20 cellular contexts compared by ENCODE assay signal in the genomic region with DNA sequence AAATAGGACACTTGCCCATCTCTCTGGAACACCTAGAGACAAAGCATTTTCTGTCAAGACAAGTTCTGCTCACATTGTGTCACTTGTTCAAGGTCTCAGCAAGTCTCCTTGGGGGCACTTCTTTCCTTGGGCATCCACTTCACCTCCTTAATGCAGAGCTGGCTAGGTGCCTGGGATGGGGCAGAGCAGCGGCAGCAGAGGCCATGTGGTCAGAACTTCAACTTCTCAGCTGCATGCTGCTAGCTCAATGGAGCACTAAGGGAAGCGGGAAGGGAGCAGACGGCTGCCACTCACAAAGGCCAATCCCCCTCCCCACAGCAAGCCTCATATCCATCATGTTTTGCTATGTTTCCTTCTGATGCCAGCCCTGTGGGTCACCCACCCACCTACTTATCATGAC. TPM values are rescaled to one million over a fixed set of nuclear protein-coding genes. Genes with fewer than 3 reads are reported as not detected.
DNase-seq lines count a peak whose midpoint lies in the region; ATAC-seq, FAIRE-seq and TF ChIP-seq lines count a peak whose summit lies in the region.
"Had no signal": no experiment of that assay in that cellular context is flagged by ENCODE, and none has a peak within 500 bp of the region (broad histone marks: within the 10 kb centered on the region; RNA-seq: fewer than 3 reads in every experiment).

No MANE protein-coding gene starts in this region.

- peak overlapping the region; percentile 29 for H3K9ac ChIP-seq in astrocyte (ENCODE audit: low read length)
- H3K9ac ChIP-seq in MM.1S (ENCODE audit: low read length) = no peak overlapping the region

- H3K36me3 Mint-ChIP-seq in CD4-positive, alpha-beta memory T cell = peaks cover 48 to 56% of the 10 kb centered on the region in 2 donors
- H3K36me3 Mint-ChIP-seq in astrocyte (ENCODE audit: low read depth, unreplicated experiment) (peaks cover 20% of the 10 kb centered on the region), neural crest cell (ENCODE audit: low read depth) (peaks cover 13% of the 10 kb centered on the region)

- TF ChIP-seq CTCF in A549 (IDR thresholded peaks at IDR 0.05) (no peak), astrocyte (IDR thresholded peaks at IDR 0.05; ENCODE audit: insufficient read depth, low read depth, low read length) (no peak), neural crest cell (conservative IDR thresholded peaks at IDR 0.05) (no peak), MM.1S (IDR thresholded peaks at IDR 0.05; ENCODE audit: low read length) (no peak)

- H3K4me3 ChIP-seq in A549 (no peak overlapping the region), astrocyte (ENCODE audit: insufficient read depth, low read depth, low read length) (no peak overlapping the region), MM.1S (ENCODE audit: low read length) (no peak overlapping the region)
- no peak overlapping the region for H3K4me3 ChIP-seq in CD4-positive, alpha-beta memory T cell (ENCODE audit: low read length in 2 of 2)
- H3K4me3 ChIP-seq: K562, uterus had no signal

- no peaks in the 10 kb centered on the region for H3K27me3 ChIP-seq in CD4-positive, alpha-beta memory T cell (ENCODE audit: insufficient read depth, low read length)
- H3K27me3 ChIP-seq in astrocyte (ENCODE audit: insufficient read depth, low read length) (no peaks in the 10 kb centered on the region), MM.1S (replicated peaks; ENCODE audit: insufficient read depth, low read length) (no peaks in the 10 kb centered on the region)
- H3K27me3 ChIP-seq: neutrophil, uterus had no signal

- peak overlapping the region in 6 of 7 donors; percentile 4 to 92 (median 65) for H3K27ac Mint-ChIP-seq in CD4-positive, alpha-beta memory T cell
- H3K27ac Mint-ChIP-seq in astrocyte (ENCODE audit: unreplicated experiment) = no peak overlapping the region
- H3K27ac Mint-ChIP-seq in neural crest cell (ENCODE audit: unreplicated experiment) = peak overlapping the region; percentile 63

- H2AFZ ChIP-seq in astrocyte (ENCODE audit: low read depth, low read length) (no peak overlapping the region), MM.1S (ENCODE audit: low read length) (no peak overlapping the region)

- peak overlapping the region in 1 of 8 donors; percentile 18 for H3K4me3 Mint-ChIP-seq in CD4-positive, alpha-beta memory T cell
- no peak overlapping the region for H3K4me3 Mint-ChIP-seq in astrocyte (ENCODE audit: unreplicated experiment)
- no peak overlapping the region for H3K4me3 Mint-ChIP-seq in neural crest cell

- H3K9me3 Mint-ChIP-seq in CD4-positive, alpha-beta memory T cell = peaks cover 0 to 2% (median 0%) of the 10 kb centered on the region in 8 donors
- H3K9me3 Mint-ChIP-seq in astrocyte (ENCODE audit: unreplicated experiment) (peaks cover 1% of the 10 kb centered on the region), neural crest cell (peaks cover 2% of the 10 kb centered on the region)

- H3K27me3 Mint-ChIP-seq in CD4-positive, alpha-beta memory T cell = no peaks in the 10 kb centered on the region
- H3K27me3 Mint-ChIP-seq in astrocyte (ENCODE audit: low read depth, unreplicated experiment) (no peaks in the 10 kb centered on the region), neural crest cell (ENCODE audit: low read depth) (no peaks in the 10 kb centered on the region)

- H3K27ac ChIP-seq in A549 (peak overlapping the region; percentile 94 to 98), astrocyte (ENCODE audit: low read depth, low read length) (peak overlapping the region; percentile 74), MM.1S (ENCODE audit: low read length) (no peak overlapping the region)
- no peak overlapping the region for H3K27ac ChIP-seq in CD4-positive, alpha-beta memory T cell (ENCODE audit: low read depth, low read length)
- H3K27ac ChIP-seq: neutrophil had no signal

- H3K4me1 ChIP-seq in A549 (peaks cover 100% of the 10 kb centered on the region), astrocyte (ENCODE audit: insufficient read depth, low read length) (peaks cover 59% of the 10 kb centered on the region), MM.1S (ENCODE audit: low read length) (peaks cover 15% of the 10 kb centered on the region)
- peaks cover 53% of the 10 kb centered on the region for H3K4me1 ChIP-seq in CD4-positive, alpha-beta memory T cell (ENCODE audit: insufficient read depth, low read length)

- no peaks in the 10 kb centered on the region for H3K9me2 ChIP-seq in MM.1S (replicated peaks; ENCODE audit: insufficient read depth, low read length)

- POLR2A ChIA-PET in A549 (lab: Yijun Ruan, JAX) = no interaction called here
- POLR2A ChIA-PET in CD4-positive, alpha-beta memory T cell (lab: Charles Lee; ENCODE audit: partially characterized antibody) = interaction anchor here (3.7 kb wide), 1 partner anchor 181 kb away, joined by 17 read pairs; no protein-coding TSS in a partner anchor

- no peaks in the 10 kb centered on the region for H3K9me3 ChIP-seq in A549
- no peaks in the 10 kb centered on the region for H3K9me3 ChIP-seq in CD4-positive, alpha-beta memory T cell (ENCODE audit: control insufficient read depth in 1 of 2, low read length in 2 of 2)
- no peaks in the 10 kb centered on the region for H3K9me3 ChIP-seq in astrocyte (ENCODE audit: insufficient read depth, low read depth, low read length)
- no peaks in the 10 kb centered on the region for H3K9me3 ChIP-seq in MM.1S (replicated peaks; ENCODE audit: insufficient read depth, low read length)
- H3K9me3 ChIP-seq: neutrophil, uterus had no signal

- TF ChIP-seq RAD21 in A549 (conservative IDR thresholded peaks at IDR 0.05 in 1 of 2, IDR thresholded peaks at IDR 0.05 in 1 of 2) = no peak

- FAIRE-seq in A549 (lab: Jason Lieb, UNC) (no peak), astrocyte (lab: Jason Lieb, UNC) (no peak)

- ATAC-seq in A549 (no peak), GM18870 (IDR thresholded peaks at IDR 0.05; ENCODE audit: unreplicated experiment) (no peak), GM18520 (IDR thresholded peaks at IDR 0.05; ENCODE audit: unreplicated experiment) (no peak)
- ATAC-seq: K562; left cardiac atrium; right cardiac atrium; stimulated activated naive CD8-positive, alpha-beta T cell treated with anti-CD3 and anti-CD28 coated beads, Interleukin-15, Interleukin-2, amounts not matched to agents 100 U/mL and 50 U/mL, for 24 hours had no signal

- DNase-seq in A549 (ENCODE audit: low read depth in 1 of 2, low spot score in 1 of 2) (no peak), astrocyte (ENCODE audit: low read depth) (no peak), neural crest cell (ENCODE audit: low read depth, low spot score) (no peak), MM.1S (no peak), AG20443 (ENCODE audit: low spot score) (no peak)
- DNase-seq in CD4-positive, alpha-beta memory T cell = no peak
- DNase-seq: AML-193; amygdala; cerebellar nuclear complex; left cardiac atrium; midbrain; NCI-H1930; NCI-H510A treated with DMSO at 0.1 percent for 48 hours; right cardiac atrium; stimulated activated naive CD8-positive, alpha-beta T cell treated with anti-CD3 and anti-CD28 coated beads, Interleukin-15, Interleukin-2, amounts not matched to agents 100 U/mL and 50 U/mL, for 24 hours; uterus had no signal

- TF ChIP-seq EP300 in A549 (IDR thresholded peaks at IDR 0.05) = no peak

- 67% methylated on average over 3 of the region's 3 CpGs for WGBS in A549 (ENCODE audit: missing lambda C conversion rate)

- H3K79me2 ChIP-seq in astrocyte (ENCODE audit: insufficient read depth, low read length) (peaks cover 62% of the 10 kb centered on the region), MM.1S (ENCODE audit: low read length) (no peaks in the 10 kb centered on the region; the same call in 1 of the 2 replicates)

- no peaks in the 10 kb centered on the region for H4K20me1 ChIP-seq in astrocyte (ENCODE audit: insufficient read depth, low read length)
- H4K20me1 ChIP-seq in MM.1S (ENCODE audit: insufficient read depth, low read length) = no peaks in the 10 kb centered on the region

- peaks cover 11% of the 10 kb centered on the region for H3F3A ChIP-seq in MM.1S (ENCODE audit: insufficient read depth, low read length)

- H3K36me3 ChIP-seq in CD4-positive, alpha-beta memory T cell (ENCODE audit: insufficient read depth, low read length) = no peaks in the 10 kb centered on the region
- H3K36me3 ChIP-seq in astrocyte (ENCODE audit: insufficient read depth, low read length) (peaks cover 13% of the 10 kb centered on the region), MM.1S (replicated peaks; ENCODE audit: insufficient read depth, low read length) (no peaks in the 10 kb centered on the region)
- H3K36me3 ChIP-seq: uterus had no signal

- no peak for TF ChIP-seq POLR2A in A549 (IDR thresholded peaks at IDR 0.05; ENCODE audit: low read length)

- H3K4me1 Mint-ChIP-seq in CD4-positive, alpha-beta memory T cell = peaks cover 42 to 76% (median 64%) of the 10 kb centered on the region in 4 donors
- peaks cover 74% of the 10 kb centered on the region for H3K4me1 Mint-ChIP-seq in astrocyte (ENCODE audit: low read depth, unreplicated experiment)
- peaks cover 86% of the 10 kb centered on the region for H3K4me1 Mint-ChIP-seq in neural crest cell

- intact Hi-C loops in CD4-positive, alpha-beta memory T cell (cut with micrococcal nuclease) = no loop called here

- CTCF ChIA-PET in A549 (lab: Yijun Ruan, JAX) = no interaction called here
- CTCF ChIA-PET in CD4-positive, alpha-beta memory T cell (lab: Charles Lee; ENCODE audit: partially characterized antibody) = no interaction called here

- peak overlapping the region; percentile 36 for H3K4me2 ChIP-seq in A549
- H3K4me2 ChIP-seq in astrocyte (ENCODE audit: low read length) = peak overlapping the region; percentile 10
- H3K4me2 ChIP-seq in MM.1S (ENCODE audit: low read depth, low read length) = no peak overlapping the region

TF ChIP-seq in A549, 52 proteins besides CTCF, POLR2A, EP300 and RAD21 (continues in another document):
- TF ChIP-seq E2F6 (IDR thresholded peaks at IDR 0.05; ENCODE audit: borderline replicate concordance, low read depth) (peak; percentile 64; the same call in 1 of the 2 replicates), HOXB13 (CRISPR knock-in tag; IDR thresholded peaks at IDR 0.05; ENCODE audit: low read depth) (0 out of 2 replicates have a peak, but pooled peaks have one; percentile 58)

RNA-seq across cellular contexts. Expression of gene NEDD9, which starts 31.5 kb away (rescaled TPM):
- polyA plus RNA-seq in A549 (2011; rRNA removed) = 79.6 and 82.5 TPM in 2 replicates
- polyA plus RNA-seq in A549 (2012; cell fraction: cytosol; rRNA removed) = 58.4 and 71.1 TPM in 2 replicates
- polyA plus RNA-seq in A549 (2012; cell fraction: nucleus; rRNA removed) = 106 and 118 TPM in 2 replicates
- 43.6 to 47.9 TPM (median 46.7 TPM) in 3 replicates for polyA plus RNA-seq in A549 (2017; fragmentation: RNase III; extraction: RNeasy Plus Mini Kit Qiagen cat#74134 plus additional on column Dnase treatment)
- 212 and 221 TPM in 2 replicates for polyA minus RNA-seq in A549 (2011; rRNA and poly(A)+ RNA removed)
- 10 to 100 TPM; 42.7 to 47.4 TPM for total RNA-seq in CD4-positive, alpha-beta memory T cell
- polyA plus RNA-seq in CD4-positive, alpha-beta memory T cell = 10 to 100 TPM; 17.2 to 38.5 TPM
- 37.3 and 39.6 TPM in 2 replicates for total RNA-seq in astrocyte
- total RNA-seq in neural crest cell = 14.1 and 15.7 TPM in 2 replicates

Comparison
In these comparisons a context has a peak if more than half of its experiments do, and no peak if none do; other contexts are left out.
1. H3K27ac ChIP-seq: peak in A549 (2 of 2) and astrocyte (single experiment); none in CD4-positive, alpha-beta memory T cell (single experiment) and MM.1S (single experiment).